ENCODE assay signal across 8 cellular contexts in genomic region chr11:64343740-64344133, GRCh38. TPM values are rescaled to one million over a fixed set of nuclear protein-coding genes. Genes with fewer than 3 reads are reported as not detected.
DNase-seq lines count a peak whose midpoint lies in the region; ATAC-seq and TF ChIP-seq lines count a peak whose summit lies in the region.

No MANE protein-coding gene starts in this region.

- H3K4me3 Mint-ChIP-seq in nephron progenitor cell = no peak overlapping the region
- no peak overlapping the region for H3K4me3 Mint-ChIP-seq in CD8-positive, alpha-beta T cell

- no peaks in the 10 kb centered on the region for H3K9me3 ChIP-seq in CD8-positive, alpha-beta T cell (ENCODE audit: low read length)

- H3K4me1 ChIP-seq in CD8-positive, alpha-beta T cell (ENCODE audit: insufficient read depth, low read length) = peaks cover 34% of the 10 kb centered on the region

- peaks cover 48% of the 10 kb centered on the region for H3K4me1 Mint-ChIP-seq in nephron progenitor cell
- peaks cover 39% of the 10 kb centered on the region for H3K4me1 Mint-ChIP-seq in CD8-positive, alpha-beta T cell (ENCODE audit: low read depth)

- no peaks in the 10 kb centered on the region for H3K27me3 ChIP-seq in brain microvascular endothelial cell (replicated peaks)
- H3K27me3 ChIP-seq in CD8-positive, alpha-beta T cell (ENCODE audit: insufficient read depth, low read length) = no peaks in the 10 kb centered on the region

- H3K36me3 ChIP-seq in brain microvascular endothelial cell (replicated peaks) = no peaks in the 10 kb centered on the region
- H3K36me3 ChIP-seq in CD8-positive, alpha-beta T cell (ENCODE audit: insufficient read depth, low read length) = peaks cover 13% of the 10 kb centered on the region

- no peak overlapping the region for H3K27ac ChIP-seq in brain microvascular endothelial cell
- no peak overlapping the region for H3K27ac ChIP-seq in CD8-positive, alpha-beta T cell (ENCODE audit: low read depth, low read length)

- TF ChIP-seq CTCF in brain microvascular endothelial cell (IDR thresholded peaks at IDR 0.05; ENCODE audit: low read depth, low read length, missing control alignments) (peak; percentile 44), nephron progenitor cell (IDR thresholded peaks at IDR 0.05) (peak; percentile 30)
- TF ChIP-seq CTCF in CD8-positive, alpha-beta T cell (IDR thresholded peaks at IDR 0.05) = no peak

- POLR2A ChIA-PET in CD8-positive, alpha-beta T cell (lab: Charles Lee) = interaction anchor here (2.8 kb wide), 1 partner anchor 26 kb away, joined by 19 read pairs; the partner anchor contains the start of genes PRDX5 and TRMT112

- H3K4me3 ChIP-seq in brain microvascular endothelial cell (ENCODE audit: low read depth, low read length) = no peak overlapping the region
- no peak overlapping the region for H3K4me3 ChIP-seq in CD8-positive, alpha-beta T cell (ENCODE audit: low read depth, low read length)

- no peak for ATAC-seq in HG02610 (IDR thresholded peaks at IDR 0.05; ENCODE audit: unreplicated experiment)
- ATAC-seq in CD8-positive, alpha-beta T cell = no peak

- CTCF ChIA-PET in CD8-positive, alpha-beta T cell (lab: Charles Lee) = interaction anchor here (2.3 kb wide), 1 partner anchor 26 kb away, joined by 9 read pairs; the partner anchor contains the start of genes PRDX5 and TRMT112

- H3K27ac Mint-ChIP-seq in nephron progenitor cell = no peak overlapping the region
- no peak overlapping the region for H3K27ac Mint-ChIP-seq in CD8-positive, alpha-beta T cell

- H3K36me3 Mint-ChIP-seq in nephron progenitor cell (ENCODE audit: low read depth) = no peaks in the 10 kb centered on the region
- peaks cover 35% of the 10 kb centered on the region for H3K36me3 Mint-ChIP-seq in CD8-positive, alpha-beta T cell

- in situ Hi-C loops in brain microvascular endothelial cell (cut with HindIII; ENCODE audit: low pct_ligation_motif_present, low sequenced_read_pairs) = no loop called here

- no peaks in the 10 kb centered on the region for H3K9me3 Mint-ChIP-seq in nephron progenitor cell
- H3K9me3 Mint-ChIP-seq in CD8-positive, alpha-beta T cell = no peaks in the 10 kb centered on the region

- DNase-seq in DMS53 (lab: John Stamatoyannopoulos, UW) = peak; percentile 55
- DNase-seq in DMS53 treated with DMSO at 0.1 percent for 48 hours (lab: John Stamatoyannopoulos, UW; ENCODE audit: unreplicated experiment) = no peak
- DNase-seq in HT1080 (ENCODE audit: low read depth) = peak; percentile 27
- DNase-seq in brain microvascular endothelial cell = no peak
- no peak for DNase-seq in nephron progenitor cell
- DNase-seq in CD8-positive, alpha-beta T cell = no peak
- no peak for DNase-seq in activated T-cell treated with anti-CD3 and anti-CD28 coated beads, Interleukin-2, amount 50 U/mL, for 48 hours

- intact Hi-C loops in CD8-positive, alpha-beta T cell (cut with DNase I, micrococcal nuclease) = no loop called here

- H3K27me3 Mint-ChIP-seq in nephron progenitor cell (ENCODE audit: low read depth, poor library complexity) = peaks cover 13% of the 10 kb centered on the region
- H3K27me3 Mint-ChIP-seq in CD8-positive, alpha-beta T cell (ENCODE audit: low read depth) = no peaks in the 10 kb centered on the region

RNA-seq across cellular contexts. Expression of gene CCDC88B, which starts 3.7 kb away (rescaled TPM):
- total RNA-seq in HT1080 (2014; rRNA removed; shearing (Covaris generic)) = 4.9 and 7.1 TPM in 2 replicates
- polyA plus RNA-seq in HT1080 (2015; cell fraction: cytosol; rRNA removed) = 4.7 and 7.1 TPM in 2 replicates
- 3.2 and 4.9 TPM in 2 replicates for polyA plus RNA-seq in HT1080 (2015; cell fraction: nucleus; rRNA removed)
- total RNA-seq in CD8-positive, alpha-beta T cell = 100 to 1,000 TPM; 111 to 117 TPM

RNA-seq across cellular contexts. Expression of gene RPS6KA4, which starts 15.2 kb away (rescaled TPM):
- 86.9 and 95.7 TPM in 2 replicates for total RNA-seq in HT1080 (2014; rRNA removed; shearing (Covaris generic))
- 44.7 and 48.6 TPM in 2 replicates for polyA plus RNA-seq in HT1080 (2015; cell fraction: cytosol; rRNA removed)
- 62.1 and 65.8 TPM in 2 replicates for polyA plus RNA-seq in HT1080 (2015; cell fraction: nucleus; rRNA removed)
- total RNA-seq in CD8-positive, alpha-beta T cell = 10 to 100 TPM in 1 of 2 experiments, 1 to 10 TPM in 1; 8.6 to 10.1 TPM

RNA-seq across cellular contexts. Expression of gene PRDX5, which starts 25.8 kb away (rescaled TPM):
- total RNA-seq in HT1080 (2014; rRNA removed; shearing (Covaris generic)) = 274 and 324 TPM in 2 replicates
- 288 and 329 TPM in 2 replicates for polyA plus RNA-seq in HT1080 (2015; cell fraction: cytosol; rRNA removed)
- polyA plus RNA-seq in HT1080 (2015; cell fraction: nucleus; rRNA removed) = 115 and 139 TPM in 2 replicates
- total RNA-seq in CD8-positive, alpha-beta T cell = 10 to 100 TPM; 39.9 to 41.0 TPM

RNA-seq across cellular contexts. Expression of gene TRMT112, which starts 26.4 kb away (rescaled TPM):
- 471 and 628 TPM in 2 replicates for total RNA-seq in HT1080 (2014; rRNA removed; shearing (Covaris generic))
- polyA plus RNA-seq in HT1080 (2015; cell fraction: cytosol; rRNA removed) = 525 and 597 TPM in 2 replicates
- polyA plus RNA-seq in HT1080 (2015; cell fraction: nucleus; rRNA removed) = 199 and 226 TPM in 2 replicates
- 10 to 100 TPM; 98.1 to 98.2 TPM for total RNA-seq in CD8-positive, alpha-beta T cell

RNA-seq across cellular contexts. Expression of gene ESRRA, which starts 38.4 kb away (rescaled TPM):
- total RNA-seq in HT1080 (2014; rRNA removed; shearing (Covaris generic)) = 74.5 and 77.5 TPM in 2 replicates
- polyA plus RNA-seq in HT1080 (2015; cell fraction: cytosol; rRNA removed) = 43.8 and 52.6 TPM in 2 replicates
- 31.1 and 34.1 TPM in 2 replicates for polyA plus RNA-seq in HT1080 (2015; cell fraction: nucleus; rRNA removed)
- 10 to 100 TPM; 13.4 to 14.6 TPM for total RNA-seq in CD8-positive, alpha-beta T cell

Comparison
In these comparisons a context has a peak if more than half of its experiments do, and no peak if none do; other contexts are left out.
1. DNase-seq: peak in DMS53 (single experiment) and HT1080 (single experiment); none in DMS53 treated with DMSO at 0.1 percent for 48 hours (single experiment), brain microvascular endothelial cell (single experiment), nephron progenitor cell (single experiment), CD8-positive, alpha-beta T cell (0 of 7) and activated T-cell treated with anti-CD3 and anti-CD28 coated beads, Interleukin-2, amount 50 U/mL, for 48 hours (0 of 2).
2. RNA of gene CCDC88B, which starts 3.7 kb away (total RNA-seq): 111 to 117 TPM in CD8-positive, alpha-beta T cell; 4.9 to 7.1 TPM in HT1080; every median in the first group is over 10 times any median in the second.